Comparison of ENCODE assay signal across 8 cellular contexts in genomic region chr1:151008244-151009205, GRCh38. TPM values are rescaled to one million over a fixed set of nuclear protein-coding genes. Genes with fewer than 3 reads are reported as not detected.
DNase-seq lines count a peak whose midpoint lies in the region; ATAC-seq and TF ChIP-seq lines count a peak whose summit lies in the region.

A gene with protein sequence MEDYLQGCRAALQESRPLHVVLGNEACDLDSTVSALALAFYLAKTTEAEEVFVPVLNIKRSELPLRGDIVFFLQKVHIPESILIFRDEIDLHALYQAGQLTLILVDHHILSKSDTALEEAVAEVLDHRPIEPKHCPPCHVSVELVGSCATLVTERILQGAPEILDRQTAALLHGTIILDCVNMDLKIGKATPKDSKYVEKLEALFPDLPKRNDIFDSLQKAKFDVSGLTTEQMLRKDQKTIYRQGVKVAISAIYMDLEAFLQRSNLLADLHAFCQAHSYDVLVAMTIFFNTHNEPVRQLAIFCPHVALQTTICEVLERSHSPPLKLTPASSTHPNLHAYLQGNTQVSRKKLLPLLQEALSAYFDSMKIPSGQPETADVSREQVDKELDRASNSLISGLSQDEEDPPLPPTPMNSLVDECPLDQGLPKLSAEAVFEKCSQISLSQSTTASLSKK (plus strand): TSS chr1:151008449. CDS start chr1:151008633, 184 bp downstream.

- H3K27me3 ChIP-seq in PC-3 (ENCODE audit: low read length) (no peaks in the 10 kb centered on the region), mononuclear cell (ENCODE audit: insufficient read depth, low read length) (no peaks in the 10 kb centered on the region)

- H3K36me3 ChIP-seq in PC-3 (ENCODE audit: low read depth, low read length), result no peaks in the 10 kb centered on the region

- intact Hi-C loops in PC-3 (cut with micrococcal nuclease), result loop anchor here (5.0 to 10.0 kb wide), 3 partner anchors 39 to 384 kb away; partner anchors contain the start of genes C1orf56, ENSA and GOLPH3L

- H3K4me2 ChIP-seq in PC-3 (ENCODE audit: low read length), result peak within 1 kb of the TSS; percentile 92

- peak within 1 kb of the TSS; percentile 99 for H3K4me3 ChIP-seq in Jurkat, Clone E6-1 (ENCODE audit: low read length)
- H3K4me3 ChIP-seq in PC-3 (ENCODE audit: low read length) (peak within 1 kb of the TSS; percentile 86), epithelial cell of esophagus (ENCODE audit: low read length) (peak within 1 kb of the TSS; percentile 95), mononuclear cell (ENCODE audit: low read length) (peak within 1 kb of the TSS; percentile 63)

- peaks cover 32% of the 10 kb centered on the region for H3K79me2 ChIP-seq in PC-3 (ENCODE audit: low read length)

- H3K9me3 ChIP-seq in PC-3 (ENCODE audit: low read length) (no peaks in the 10 kb centered on the region), mononuclear cell (ENCODE audit: low read depth, low read length) (no peaks in the 10 kb centered on the region)

- peaks cover 6% of the 10 kb centered on the region for H3F3A ChIP-seq in PC-3 (ENCODE audit: low read length, unreplicated experiment)

- TF ChIP-seq CTCF in PC-3 (conservative IDR thresholded peaks at IDR 0.05; ENCODE audit: low read depth, low read length), result no peak
- no peak for TF ChIP-seq CTCF in epithelial cell of esophagus (IDR thresholded peaks at IDR 0.05; ENCODE audit: insufficient read depth, low read depth, low read length, missing control alignments)

- CTCF ChIA-PET in PC-3 (lab: Charles Lee), result no interaction called here

- POLR2A ChIA-PET in PC-3 (lab: Charles Lee; ENCODE audit: unreplicated experiment), result no interaction called here

- H3K4me1 ChIP-seq in PC-3 (ENCODE audit: insufficient read depth, low read length) (peaks cover 37% of the 10 kb centered on the region), mononuclear cell (ENCODE audit: insufficient read depth, low read length) (peaks cover 73% of the 10 kb centered on the region)

- peak within 1 kb of the TSS; percentile 87 for H3K9ac ChIP-seq in PC-3 (ENCODE audit: low read length)

- H4K20me1 ChIP-seq in PC-3 (ENCODE audit: low read length), result no peaks in the 10 kb centered on the region

- ATAC-seq in GM21515 (IDR thresholded peaks at IDR 0.05; ENCODE audit: unreplicated experiment) (peak; percentile 61), PC-3 (peak; percentile 83)

- H2AFZ ChIP-seq in PC-3 (ENCODE audit: low read length), result peak within 1 kb of the TSS; percentile 99

- TSS peak; percentile 49 for BruUV-seq in PC-3 (replicated peaks; lab: Mats Ljungman, UMichigan)

- H3K27ac ChIP-seq in PC-3 (ENCODE audit: low read length), result peak within 1 kb of the TSS; percentile 82

- no peaks in the 10 kb centered on the region for H3K9me2 ChIP-seq in PC-3 (replicated peaks; ENCODE audit: low read length)

- peak; percentile 100 for DNase-seq in COLO829 (ENCODE audit: low spot score)
- DNase-seq in Jurkat, Clone E6-1 (ENCODE audit: low read depth, low spot score), result peak; percentile 93
- DNase-seq in PC-3, result peak; percentile 100
- peak; percentile 89 for DNase-seq in activated T-cell treated with anti-CD3 and anti-CD28 coated beads for 4 hours
- DNase-seq in epithelial cell of esophagus (ENCODE audit: low read depth), result peak; percentile 96
- DNase-seq in stimulated activated CD8-positive, alpha-beta memory T cell treated with anti-CD3 and anti-CD28 coated beads, Interleukin-2, amount 100 ng/mL, for 48 hours (ENCODE audit: low read depth in 2 of 2), result peak; percentile 97

RNA-seq across cellular contexts. Expression of the gene that starts here (rescaled TPM):
- polyA plus RNA-seq in Jurkat, Clone E6-1 (2012; ENCODE audit: insufficient read depth, insufficient read length), result 37.0 TPM
- 19.4 and 20.3 TPM in 2 replicates for total RNA-seq in PC-3 (2014; rRNA removed)
- total RNA-seq in mononuclear cell, result 18.2 TPM

Comparison
In these comparisons a context has a peak if more than half of its experiments do, and no peak if none do; other contexts are left out.
1. Peak in every context shown above with its lines: DNase-seq, ATAC-seq, H3K4me3 ChIP-seq and H3K27ac ChIP-seq.